In genomic region chr20:18506744-18507143, GRCh38 we compare ENCODE assay signal across 8 cellular contexts. TPM values are rescaled to one million over a fixed set of nuclear protein-coding genes. Genes with fewer than 3 reads are reported as not detected.
DNase-seq lines count a peak whose midpoint lies in the region; ATAC-seq and TF ChIP-seq lines count a peak whose summit lies in the region.

No MANE protein-coding gene starts in this region.

- CTCF ChIA-PET in BJ (lab: Yijun Ruan, JAX) = interaction anchor here (1.8 to 3.6 kb wide), 2 partner anchors 10 to 18 kb away, joined by 3 to 11 read pairs; partner anchors contain the start of gene RBBP9

- H3K27me3 ChIP-seq in BJ (ENCODE audit: control insufficient read depth, insufficient read depth, low read length) (no peaks in the 10 kb centered on the region), MM.1S (replicated peaks; ENCODE audit: insufficient read depth, low read length) (no peaks in the 10 kb centered on the region), adipocyte (replicated peaks; ENCODE audit: control insufficient read depth, insufficient read depth, low read length) (no peaks in the 10 kb centered on the region), right lobe of liver (no peaks in the 10 kb centered on the region)

- H2AFZ ChIP-seq in MM.1S (ENCODE audit: low read length) = peak overlapping the region; percentile 67

- POLR2A ChIA-PET in BJ (lab: Charles Lee) = interaction anchor here (0.5 to 1.6 kb wide), 3 partner anchors 9 to 20 kb away, joined by 4 to 5 read pairs (median 4); partner anchors contain the start of gene RBBP9

- TF ChIP-seq POLR2A in right lobe of liver (IDR thresholded peaks at IDR 0.05) = no peak

- H3K36me3 Mint-ChIP-seq in type B pancreatic cell = peaks cover 15% of the 10 kb centered on the region

- intact Hi-C loops in right lobe of liver (cut with DNase I) = no loop called here

- no peaks in the 10 kb centered on the region for H4K20me1 ChIP-seq in MM.1S (ENCODE audit: insufficient read depth, low read length)

- ATAC-seq in right lobe of liver = no peak
- no peak for ATAC-seq in GM21786 (IDR thresholded peaks at IDR 0.05; ENCODE audit: unreplicated experiment)

- 60% methylated on average over 8 of the region's 8 CpGs for WGBS in right lobe of liver (ENCODE audit: insufficient coverage, low coverage, low lambda C conversion rate, missing lambda C conversion rate)

- H3K4me3 Mint-ChIP-seq in type B pancreatic cell = peak overlapping the region; percentile 100

- H3K36me3 ChIP-seq in BJ (ENCODE audit: control insufficient read depth, insufficient read depth, low read length) (no peaks in the 10 kb centered on the region), MM.1S (replicated peaks; ENCODE audit: insufficient read depth, low read length) (no peaks in the 10 kb centered on the region; the same call in 1 of the 2 replicates), adipocyte (ENCODE audit: control insufficient read depth, insufficient read depth, low read length, severe bottlenecking) (peaks cover 19% of the 10 kb centered on the region), right lobe of liver (peaks cover 0 to 12% (median 3%) of the 10 kb centered on the region in 4 donors)

- peak overlapping the region; percentile 76 for H3K4me2 ChIP-seq in MM.1S (ENCODE audit: low read depth, low read length)

- no peaks in the 10 kb centered on the region for H3K9me2 ChIP-seq in MM.1S (replicated peaks; ENCODE audit: insufficient read depth, low read length)

- TF ChIP-seq CTCF in BJ (IDR thresholded peaks at IDR 0.05; ENCODE audit: insufficient read depth, low read depth, low read length) (no peak), MM.1S (IDR thresholded peaks at IDR 0.05; ENCODE audit: low read length) (no peak), right lobe of liver (IDR thresholded peaks at IDR 0.05) (no peak), type B pancreatic cell (conservative IDR thresholded peaks at IDR 0.05) (no peak)

- no peak for DNase-seq in BJ (ENCODE audit: low read depth)
- no peak for DNase-seq in MM.1S
- no peak for DNase-seq in adipocyte (ENCODE audit: low read depth)
- no peak for DNase-seq in right lobe of liver
- DNase-seq in type B pancreatic cell (ENCODE audit: extremely low spot score, unreplicated experiment) = no peak
- DNase-seq in cortex of kidney (lab: John Stamatoyannopoulos, UW) = no peak
- no peak for DNase-seq in UCSD-AML1 (lab: John Stamatoyannopoulos, UW; ENCODE audit: unreplicated experiment)

- peaks cover 6% of the 10 kb centered on the region for H3K27me3 Mint-ChIP-seq in type B pancreatic cell

- H3K4me1 ChIP-seq in MM.1S (ENCODE audit: low read length) (peaks cover 20% of the 10 kb centered on the region; the same call in 1 of the 2 replicates), adipocyte (ENCODE audit: control insufficient read depth, insufficient read depth, low read length) (peaks cover 20% of the 10 kb centered on the region), right lobe of liver (peaks cover 0 to 20% (median 4%) of the 10 kb centered on the region in 4 donors)

- H3K4me1 Mint-ChIP-seq in type B pancreatic cell (ENCODE audit: unreplicated experiment) = peaks cover 21% of the 10 kb centered on the region

- H3K9ac ChIP-seq in MM.1S (ENCODE audit: low read length) (peak overlapping the region; percentile 97), adipocyte (ENCODE audit: low read length) (peak overlapping the region; percentile 87)

- H3K4me3 ChIP-seq in BJ (ENCODE audit: low read depth, low read length) = peak overlapping the region; percentile 83
- peak overlapping the region; percentile 97 for H3K4me3 ChIP-seq in MM.1S (ENCODE audit: low read length)
- H3K4me3 ChIP-seq in adipocyte (ENCODE audit: low read length) = peak overlapping the region; percentile 91
- H3K4me3 ChIP-seq in right lobe of liver = peak overlapping the region; percentile 71 to 87 (median 76)

- H3F3A ChIP-seq in MM.1S (ENCODE audit: insufficient read depth, low read length) = peaks cover 6% of the 10 kb centered on the region

- H3K27ac ChIP-seq in MM.1S (ENCODE audit: low read length) (peak overlapping the region; percentile 98), right lobe of liver (peak overlapping the region; percentile 92 to 96 (median 95))

- peaks cover 36% of the 10 kb centered on the region for H3K79me2 ChIP-seq in MM.1S (ENCODE audit: low read length)

- peak overlapping the region; percentile 100 for H3K27ac Mint-ChIP-seq in type B pancreatic cell

- H3K9me3 Mint-ChIP-seq in type B pancreatic cell = no peaks in the 10 kb centered on the region

- H3K9me3 ChIP-seq in MM.1S (replicated peaks; ENCODE audit: insufficient read depth, low read length) (no peaks in the 10 kb centered on the region), adipocyte (ENCODE audit: control insufficient read depth, low read length) (no peaks in the 10 kb centered on the region), right lobe of liver (no peaks in the 10 kb centered on the region)

RNA-seq across cellular contexts. Expression of gene SEC23B, which starts 1.0 kb away (rescaled TPM):
- polyA plus RNA-seq in BJ (2011; rRNA removed) = 49.2 and 56.5 TPM in 2 replicates
- polyA minus RNA-seq in BJ (2011; rRNA and poly(A)+ RNA removed) = 29.3 and 38.2 TPM in 2 replicates
- total RNA-seq in right lobe of liver (10 to 100 TPM; 22.3 to 33.1 (median 31.1) TPM), type B pancreatic cell (ENCODE audit: low replicate concordance) (50.8 and 63.1 TPM in 2 replicates)

RNA-seq across cellular contexts. Expression of gene RBBP9, which starts 9.7 kb away (rescaled TPM):
- 8.5 and 14.9 TPM in 2 replicates for polyA plus RNA-seq in BJ (2011; rRNA removed)
- 13.3 and 19.5 TPM in 2 replicates for polyA minus RNA-seq in BJ (2011; rRNA and poly(A)+ RNA removed)
- total RNA-seq in right lobe of liver = 10 to 100 TPM; 11.6 to 23.3 (median 14.9) TPM
- 14.0 and 20.7 TPM in 2 replicates for total RNA-seq in type B pancreatic cell (ENCODE audit: low replicate concordance)

RNA-seq across cellular contexts. Expression of gene POLR3F, which starts 39.6 kb away (rescaled TPM):
- 8.8 and 10.9 TPM in 2 replicates for polyA plus RNA-seq in BJ (2011; rRNA removed)
- polyA minus RNA-seq in BJ (2011; rRNA and poly(A)+ RNA removed) = 2.4 and 7.4 TPM in 2 replicates
- total RNA-seq in right lobe of liver (1 to 10 TPM; 1.6 to 4.1 (median 2.9) TPM), type B pancreatic cell (ENCODE audit: low replicate concordance) (8.5 and 10.7 TPM in 2 replicates)

RNA-seq across cellular contexts. Expression of gene DZANK1, which starts 39.9 kb away (rescaled TPM):
- 2.0 TPM in 2 replicates for polyA plus RNA-seq in BJ (2011; rRNA removed)
- 1.3 and 1.4 TPM in 2 replicates for polyA minus RNA-seq in BJ (2011; rRNA and poly(A)+ RNA removed)
- total RNA-seq in right lobe of liver (under 1 TPM; 0.25 to 0.68 (median 0.41) TPM), type B pancreatic cell (ENCODE audit: low replicate concordance) (3.3 and 6.5 TPM in 2 replicates)
